21 cellular contexts compared by ENCODE assay signal in the genomic region with DNA sequence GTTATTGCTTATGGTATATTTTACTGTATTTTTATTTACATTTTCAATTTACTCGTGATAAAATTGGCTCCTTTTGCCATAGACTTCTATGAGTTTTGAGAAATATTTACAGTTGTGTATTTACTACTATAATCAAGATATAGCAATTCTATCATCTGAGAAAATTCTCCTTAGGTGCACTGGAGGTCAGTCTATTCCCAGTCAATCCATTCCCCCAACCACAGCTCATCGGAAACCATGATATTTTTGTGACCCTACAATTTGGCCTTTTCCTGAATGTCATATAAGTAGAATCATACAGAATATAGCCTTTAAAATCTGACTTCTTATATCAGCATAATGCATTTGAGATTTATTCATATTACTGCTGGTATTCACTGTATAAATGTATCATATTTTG.
DNase-seq lines count a peak whose midpoint lies in the region; ATAC-seq and TF ChIP-seq lines count a peak whose summit lies in the region.
"Had no signal": no experiment of that assay in that cellular context is flagged by ENCODE, and none has a peak within 500 bp of the region (broad histone marks: within the 10 kb centered on the region; RNA-seq: fewer than 3 reads in every experiment).

No MANE protein-coding gene starts in this region.

- H3K9me3 ChIP-seq in breast epithelium: no peaks in the 10 kb centered on the region
- H3K9me3 ChIP-seq: uterus had no signal

- H3K4me1 Mint-ChIP-seq in MCF 10A (ENCODE audit: insufficient read depth, unreplicated experiment): no peaks in the 10 kb centered on the region
- no peaks in the 10 kb centered on the region for H3K4me1 Mint-ChIP-seq in type B pancreatic cell (ENCODE audit: unreplicated experiment)
- H3K4me1 Mint-ChIP-seq: activated CD4-positive, alpha-beta T cell treated with anti-CD3 and anti-CD28 coated beads, Interleukin-2, amount 10 ng/mL, durations not matched to agents 7 days and 5 days had no signal

- H3K36me3 ChIP-seq in breast epithelium: no peaks in the 10 kb centered on the region
- H3K36me3 ChIP-seq: uterus had no signal

- no peaks in the 10 kb centered on the region for H3K4me1 ChIP-seq in breast epithelium
- H3K4me1 ChIP-seq: foreskin keratinocyte, parathyroid adenoma, uterus had no signal

- H3K27me3 ChIP-seq in breast epithelium: no peaks in the 10 kb centered on the region
- H3K27me3 ChIP-seq: foreskin keratinocyte, uterus had no signal

- ATAC-seq in esophagus mucosa: no peak
- ATAC-seq: foreskin keratinocyte, left cardiac atrium had no signal

- CTCF ChIA-PET in MCF 10A (lab: Yijun Ruan, JAX): no interaction called here

- no peak for TF ChIP-seq POLR2A in breast epithelium (IDR thresholded peaks at IDR 0.05)

- intact Hi-C loops in MCF 10A (cut with micrococcal nuclease) (loop anchor here (2.0 to 10.0 kb wide), 8 partner anchors 125 to 1210 kb away; partner anchors contain the start of gene WNT5A), breast epithelium (cut with DNase I; ENCODE audit: low total_unique reads) (no loop called here)

- BruUV-seq in MCF 10A (replicated peaks; lab: Mats Ljungman, UMichigan): no TSS peak

- H3K4me3 ChIP-seq in breast epithelium (no peak overlapping the region), fibroblast of the aortic adventitia (ENCODE audit: low read depth, low read length) (no peak overlapping the region)
- H3K4me3 ChIP-seq: PC-9, SK-N-MC, uterus had no signal

- H3K4me3 Mint-ChIP-seq in MCF 10A (ENCODE audit: unreplicated experiment) (no peak overlapping the region), type B pancreatic cell (no peak overlapping the region)
- H3K4me3 Mint-ChIP-seq: activated CD4-positive, alpha-beta T cell treated with anti-CD3 and anti-CD28 coated beads, Interleukin-2, amount 10 ng/mL, durations not matched to agents 7 days and 5 days had no signal

- H3K9me3 Mint-ChIP-seq in MCF 10A (ENCODE audit: unreplicated experiment) (no peaks in the 10 kb centered on the region), type B pancreatic cell (no peaks in the 10 kb centered on the region)
- H3K9me3 Mint-ChIP-seq: activated CD4-positive, alpha-beta T cell treated with anti-CD3 and anti-CD28 coated beads, Interleukin-2, amount 10 ng/mL, durations not matched to agents 7 days and 5 days had no signal

- POLR2A ChIA-PET in MCF 10A (lab: Yijun Ruan, JAX): no interaction called here

- H3K27me3 Mint-ChIP-seq in MCF 10A (ENCODE audit: insufficient read depth, unreplicated experiment) (no peaks in the 10 kb centered on the region), type B pancreatic cell (no peaks in the 10 kb centered on the region)
- H3K27me3 Mint-ChIP-seq: activated CD4-positive, alpha-beta T cell treated with anti-CD3 and anti-CD28 coated beads, Interleukin-2, amount 10 ng/mL, durations not matched to agents 7 days and 5 days had no signal

- TF ChIP-seq CTCF in MCF 10A (IDR thresholded peaks at IDR 0.05; ENCODE audit: unreplicated experiment): peak; percentile 30
- no peak for TF ChIP-seq CTCF in breast epithelium (IDR thresholded peaks at IDR 0.05)
- TF ChIP-seq CTCF in VCaP (conservative IDR thresholded peaks at IDR 0.05): peak; percentile 66
- TF ChIP-seq CTCF in fibroblast of the aortic adventitia (IDR thresholded peaks at IDR 0.05; ENCODE audit: insufficient read depth, low read length): peak; percentile 44
- peak; percentile 30 for TF ChIP-seq CTCF in type B pancreatic cell (conservative IDR thresholded peaks at IDR 0.05)
- no peak for TF ChIP-seq CTCF in GM20000 (IDR thresholded peaks at IDR 0.05; ENCODE audit: extremely low read depth, missing control alignments)

- no peak overlapping the region for H3K27ac ChIP-seq in breast epithelium
- H3K27ac ChIP-seq in VCaP: no peak overlapping the region
- H3K27ac ChIP-seq: foreskin keratinocyte, parathyroid adenoma, PC-9, SK-N-MC, uterus had no signal

- DNase-seq in MCF 10A (ENCODE audit: unreplicated experiment) (peak; percentile 26), breast epithelium (ENCODE audit: low spot score in 2 of 2) (no peak), fibroblast of the aortic adventitia (ENCODE audit: low read depth) (peak; percentile 53), type B pancreatic cell (ENCODE audit: extremely low spot score, unreplicated experiment) (no peak), activated T-cell treated with anti-CD3 and anti-CD28 coated beads for 4 hours (no peak), GM20000 (ENCODE audit: low spot score) (no peak)
- DNase-seq: activated CD4-positive, alpha-beta T cell treated with anti-CD3 and anti-CD28 coated beads, Interleukin-2, amount 10 ng/mL, durations not matched to agents 7 days and 5 days; activated naive CD4-positive, alpha-beta T cell treated with anti-CD3 and anti-CD28 coated beads, Interleukin-2, amount 50 U/mL, for 16 hours; activated T-cell treated with anti-CD3 and anti-CD28 coated beads, Interleukin-2, amount 50 U/mL, for 1 hour; DMS79; foreskin keratinocyte; left cardiac atrium; NCI-H1930; NCI-H748 treated with DMSO at 0.1 percent for 48 hours; PC-9; stimulated activated CD4-positive, alpha-beta T cell treated with anti-CD3 and anti-CD28 coated beads, Interleukin-2, amount 100 ng/mL, for 48 hours; uterus had no signal

- H3K36me3 Mint-ChIP-seq in MCF 10A (ENCODE audit: insufficient read depth, unreplicated experiment): no peaks in the 10 kb centered on the region
- H3K36me3 Mint-ChIP-seq in type B pancreatic cell: no peaks in the 10 kb centered on the region

- H3K27ac Mint-ChIP-seq in MCF 10A (ENCODE audit: low read depth, unreplicated experiment) (no peak overlapping the region), type B pancreatic cell (no peak overlapping the region)
- H3K27ac Mint-ChIP-seq: activated CD4-positive, alpha-beta T cell treated with anti-CD3 and anti-CD28 coated beads, Interleukin-2, amount 10 ng/mL, durations not matched to agents 7 days and 5 days had no signal

Comparison
In these comparisons a context has a peak if more than half of its experiments do, and no peak if none do; other contexts are left out.
1. DNase-seq: peak in MCF 10A (single experiment) and fibroblast of the aortic adventitia (single experiment); none in breast epithelium (0 of 2), type B pancreatic cell (single experiment), activated T-cell treated with anti-CD3 and anti-CD28 coated beads for 4 hours (single experiment) and GM20000 (single experiment).
2. CTCF ChIP-seq: peak in MCF 10A (single experiment), VCaP (single experiment), fibroblast of the aortic adventitia (single experiment) and type B pancreatic cell (single experiment); none in breast epithelium (0 of 3) and GM20000 (single experiment).